Comparison of ENCODE assay signal across 26 cellular contexts in genomic region chr12:113472191-113473190, GRCh38. TPM values are rescaled to one million over a fixed set of nuclear protein-coding genes. Genes with fewer than 3 reads are reported as not detected.
DNase-seq lines count a peak whose midpoint lies in the region; ATAC-seq and TF ChIP-seq lines count a peak whose summit lies in the region.
"Had no signal": no experiment of that assay in that cellular context is flagged by ENCODE, and none has a peak within 500 bp of the region (broad histone marks: within the 10 kb centered on the region; RNA-seq: fewer than 3 reads in every experiment).

No MANE protein-coding gene starts in this region.

- no peaks in the 10 kb centered on the region for H3K79me2 ChIP-seq in GM23338 (replicated peaks; ENCODE audit: insufficient read depth)
- no peaks in the 10 kb centered on the region for H3K79me2 ChIP-seq in osteoblast (ENCODE audit: insufficient read depth, low read length)

- H3K27me3 Mint-ChIP-seq in GM23338 (ENCODE audit: insufficient read depth, low read depth, poor library complexity) = peaks cover 98% of the 10 kb centered on the region
- peaks cover 74% of the 10 kb centered on the region for H3K27me3 Mint-ChIP-seq in T-helper 17 cell

- peaks cover 97% of the 10 kb centered on the region for H3K27me3 ChIP-seq in GM23338 (ENCODE audit: insufficient read depth)
- peaks cover 90% of the 10 kb centered on the region for H3K27me3 ChIP-seq in iPS DF 6.9 (ENCODE audit: control insufficient read depth, insufficient read depth, low read length)
- H3K27me3 ChIP-seq in osteoblast (ENCODE audit: insufficient read depth, low read length) = peaks cover 91% of the 10 kb centered on the region
- peaks cover 78% of the 10 kb centered on the region for H3K27me3 ChIP-seq in prostate gland (replicated peaks; ENCODE audit: insufficient read depth)

- H2AFZ ChIP-seq in GM23338 (peak overlapping the region; percentile 85), osteoblast (ENCODE audit: low read length) (no peak overlapping the region)

- H3K36me3 Mint-ChIP-seq in GM23338 (ENCODE audit: low read depth) = no peaks in the 10 kb centered on the region
- peaks cover 18% of the 10 kb centered on the region for H3K36me3 Mint-ChIP-seq in T-helper 17 cell (ENCODE audit: low read depth)
- H3K36me3 Mint-ChIP-seq: stimulated activated memory B cell treated with anti-CD40 and anti-IgM and Interleukin-4, amounts not matched to agents 10 μg/mL and 1 μg/mL and 100 μg/mL, for 72 hours had no signal

- H3K9me3 Mint-ChIP-seq in GM23338 = no peaks in the 10 kb centered on the region; the same call in 2 of the 3 replicates
- H3K9me3 Mint-ChIP-seq: activated T-cell treated with anti-CD3 and anti-CD28 coated beads, Interleukin-2, amount 50 U/mL, for 24 hours; neural crest cell; stimulated activated memory B cell treated with anti-CD40 and anti-IgM and Interleukin-4, amounts not matched to agents 10 μg/mL and 1 μg/mL and 100 μg/mL, for 72 hours; T-helper 1 cell treated with Interleukin-12 subunit alpha and Interleukin-12 subunit beta and Interleukin-4 antibody, amounts not matched to agents 30 μg/mL and 1 μg/mL, for 36 hours had no signal

- no peaks in the 10 kb centered on the region for H3K9me2 ChIP-seq in GM23338 (ENCODE audit: insufficient read depth)

- H3K4me3 Mint-ChIP-seq in GM23338 (peak overlapping the region; percentile 71), T-helper 17 cell (peak overlapping the region; percentile 33)
- H3K4me3 Mint-ChIP-seq: activated T-cell treated with anti-CD3 and anti-CD28 coated beads, Interleukin-2, amount 50 U/mL, for 24 hours; stimulated activated memory B cell treated with anti-CD40 and anti-IgM and Interleukin-4, amounts not matched to agents 10 μg/mL and 1 μg/mL and 100 μg/mL, for 72 hours; T-helper 1 cell treated with Interleukin-12 subunit alpha and Interleukin-12 subunit beta and Interleukin-4 antibody, amounts not matched to agents 30 μg/mL and 1 μg/mL, for 36 hours had no signal

- H3K4me1 Mint-ChIP-seq in GM23338 (peaks cover 57% of the 10 kb centered on the region), T-helper 17 cell (peaks cover 22% of the 10 kb centered on the region)
- H3K4me1 Mint-ChIP-seq: neural crest cell had no signal

- peaks cover 21% of the 10 kb centered on the region; the same call in 1 of the 2 replicates for H4K20me1 ChIP-seq in GM23338 (replicated peaks; ENCODE audit: insufficient read depth)
- no peaks in the 10 kb centered on the region for H4K20me1 ChIP-seq in osteoblast (ENCODE audit: insufficient read depth, low read length)

- ATAC-seq in GM23338 (peak; percentile 39), T-helper 17 cell (no peak)
- ATAC-seq: GM12878; stimulated activated memory B cell treated with anti-CD40 and anti-IgM and Interleukin-4, amounts not matched to agents 10 μg/mL and 1 μg/mL and 100 μg/mL, for 72 hours had no signal

- no peak for TF ChIP-seq CTCF in GM23338 (conservative IDR thresholded peaks at IDR 0.05; ENCODE audit: low read depth in 2 of 2)
- TF ChIP-seq CTCF in osteoblast (IDR thresholded peaks at IDR 0.05; ENCODE audit: extremely low read depth, low read depth, low read length) = no peak
- no peak for TF ChIP-seq CTCF in prostate gland (IDR thresholded peaks at IDR 0.05)

- peak overlapping the region; percentile 58 for H3K4me3 ChIP-seq in GM23338
- H3K4me3 ChIP-seq in iPS DF 6.9 (ENCODE audit: low read length) = peak overlapping the region; percentile 14; the same call in 1 of the 2 replicates
- H3K4me3 ChIP-seq in osteoblast (ENCODE audit: insufficient read depth, low read length) = no peak overlapping the region
- no peak overlapping the region for H3K4me3 ChIP-seq in prostate gland
- H3K4me3 ChIP-seq: dorsolateral prefrontal cortex, GM12878, sigmoid colon, SJCRH30, suprapubic skin had no signal

- H3K4me2 ChIP-seq in GM23338 (peak overlapping the region; percentile 85), osteoblast (ENCODE audit: insufficient read depth, low read length) (no peak overlapping the region)

- TF ChIP-seq POLR2A in prostate gland (IDR thresholded peaks at IDR 0.05) = no peak

- no CpG with 5 or more reads among the region's 52 CpGs for whole genome bisulfite sequencing in iPS DF 6.9 (ENCODE audit: insufficient coverage, insufficient read length)
- WGBS in prostate gland = 2% methylated on average over 52 of the region's 52 CpGs

- H3K4me1 ChIP-seq in GM23338 (ENCODE audit: insufficient read depth) = peaks cover 55% of the 10 kb centered on the region
- H3K4me1 ChIP-seq in iPS DF 6.9 (ENCODE audit: control insufficient read depth, insufficient read depth, low read length) = peaks cover 12% of the 10 kb centered on the region
- no peaks in the 10 kb centered on the region for H3K4me1 ChIP-seq in osteoblast (ENCODE audit: insufficient read depth, low read length)
- H3K4me1 ChIP-seq in prostate gland (replicated peaks) = peaks cover 4% of the 10 kb centered on the region
- H3K4me1 ChIP-seq: SJCRH30 had no signal

- intact Hi-C loops in prostate gland (cut with DNase I) = no loop called here

- H3K27ac Mint-ChIP-seq in GM23338 (no peak overlapping the region), T-helper 17 cell (no peak overlapping the region)
- H3K27ac Mint-ChIP-seq: activated T-cell treated with anti-CD3 and anti-CD28 coated beads, Interleukin-2, amount 50 U/mL, for 24 hours; progenitor cell of endocrine pancreas; stimulated activated memory B cell treated with anti-CD40 and anti-IgM and Interleukin-4, amounts not matched to agents 10 μg/mL and 1 μg/mL and 100 μg/mL, for 72 hours; T-helper 1 cell treated with Interleukin-12 subunit alpha and Interleukin-12 subunit beta and Interleukin-4 antibody, amounts not matched to agents 30 μg/mL and 1 μg/mL, for 36 hours had no signal

- H3K36me3 ChIP-seq in GM23338 (ENCODE audit: insufficient read depth) (no peaks in the 10 kb centered on the region; the same call in 1 of the 2 replicates), iPS DF 6.9 (ENCODE audit: control insufficient read depth, insufficient read depth, low read length) (no peaks in the 10 kb centered on the region), osteoblast (ENCODE audit: insufficient read depth, low read length) (no peaks in the 10 kb centered on the region), prostate gland (no peaks in the 10 kb centered on the region)
- H3K36me3 ChIP-seq: sigmoid colon, SJCRH30, suprapubic skin had no signal

- DNase-seq in GM23338 (ENCODE audit: low spot score) (peak; percentile 86), T-helper 17 cell (no peak), iPS DF 6.9 (ENCODE audit: low read depth, low spot score) (no peak), osteoblast (ENCODE audit: insufficient read length, low spot score, missing footprints) (peak; percentile 73), prostate gland (ENCODE audit: low spot score) (no peak), dermis blood vessel endothelial cell (no peak)
- no peak for DNase-seq in activated naive CD4-positive, alpha-beta T cell (lab: John Stamatoyannopoulos, UW)
- DNase-seq: activated CD4-positive, alpha-beta T cell treated with anti-CD3 and anti-CD28 coated beads for 48 hours; activated T-cell treated with anti-CD3 and anti-CD28 coated beads, Interleukin-2, amount 50 U/mL, for 24 hours; Calu3; dorsolateral prefrontal cortex; GOT3; NCI-H2029; NCI-H226; NCI-H69; sigmoid colon; SJCRH30; stimulated activated CD4-positive, alpha-beta T cell treated with anti-CD3 and anti-CD28 coated beads, Interleukin-4, amount 100 ng/mL, for 24 hours had no signal

- no peaks in the 10 kb centered on the region for H3K9me3 ChIP-seq in T-helper 17 cell (ENCODE audit: control insufficient read depth, low read length, poor library complexity, severe bottlenecking)
- H3K9me3 ChIP-seq in iPS DF 6.9 (ENCODE audit: control insufficient read depth, insufficient read depth, low read length) = no peaks in the 10 kb centered on the region
- no peaks in the 10 kb centered on the region for H3K9me3 ChIP-seq in osteoblast (ENCODE audit: low read depth, low read length)
- H3K9me3 ChIP-seq in prostate gland = no peaks in the 10 kb centered on the region
- H3K9me3 ChIP-seq: sigmoid colon, SJCRH30, suprapubic skin had no signal

- H3F3A ChIP-seq in GM23338 (replicated peaks; ENCODE audit: low read depth) = peaks cover 37% of the 10 kb centered on the region

- H3K27ac ChIP-seq in GM23338 (ENCODE audit: low read depth) (no peak overlapping the region), iPS DF 6.9 (ENCODE audit: low read length) (no peak overlapping the region), osteoblast (ENCODE audit: low read depth, low read length) (no peak overlapping the region), prostate gland (no peak overlapping the region)
- H3K27ac ChIP-seq: dorsolateral prefrontal cortex, sigmoid colon, SJCRH30, suprapubic skin had no signal

TF ChIP-seq in GM23338, 12 proteins besides CTCF, POLR2A, EP300 and RAD21 (continues in another document):
- TF ChIP-seq STAT1 (IDR thresholded peaks at IDR 0.05; ENCODE audit: unreplicated experiment) = no peak

RNA-seq across cellular contexts. Expression of gene LHX5, which starts 0.8 kb away (rescaled TPM):
- not detected in 2 replicates for total RNA-seq in GM23338 (2014; rRNA removed; shearing (Covaris generic))
- 0.16 and 0.18 TPM in 2 replicates for polyA plus RNA-seq in GM23338 (2016; fragmentation: Nextera tagmentation; extraction: Ambion mirVana)
- not detected for total RNA-seq in T-helper 17 cell
- total RNA-seq in osteoblast = not detected in 2 replicates
- total RNA-seq in prostate gland = not detected
- total RNA-seq in dermis blood vessel endothelial cell = 0.05 TPM in 1 of 2 replicates, not detected in the other
- total RNA-seq: activated CD8-positive, alpha-beta memory T cell treated with anti-CD3 and anti-CD28 coated beads for 36 hours; Calu3; dorsolateral prefrontal cortex; GM12878; sigmoid colon; SJCRH30; suprapubic skin; urinary bladder had no signal
- polyA plus RNA-seq: sigmoid colon, urinary bladder had no signal

RNA-seq across cellular contexts. Expression of gene SDSL, which starts 50.3 kb away (rescaled TPM):
- not detected in 2 replicates for total RNA-seq in GM23338 (2014; rRNA removed; shearing (Covaris generic))
- 0.45 TPM in 1 of 2 replicates, not detected in the other for polyA plus RNA-seq in GM23338 (2016; fragmentation: Nextera tagmentation; extraction: Ambion mirVana)
- total RNA-seq in T-helper 17 cell (under 1 TPM in 1 of 2 donors, not detected in 1; 0.42 TPM), osteoblast (6.5 TPM in 2 replicates), prostate gland (1 to 10 TPM; 6.2 to 8.5 TPM), dermis blood vessel endothelial cell (2.4 and 3.3 TPM in 2 replicates)
- total RNA-seq: activated CD8-positive, alpha-beta memory T cell treated with anti-CD3 and anti-CD28 coated beads for 36 hours had no signal

Comparison
In these comparisons a context has a peak if more than half of its experiments do, and no peak if none do; other contexts are left out.
1. DNase-seq: peak in GM23338 (single experiment) and osteoblast (single experiment); none in T-helper 17 cell (0 of 3), iPS DF 6.9 (single experiment), prostate gland (single experiment), activated naive CD4-positive, alpha-beta T cell (0 of 4) and dermis blood vessel endothelial cell (single experiment).
2. H3K4me3 ChIP-seq: peak in GM23338 (single experiment) and iPS DF 6.9 (single experiment); none in osteoblast (single experiment) and prostate gland (0 of 2).